8 cellular contexts compared by ENCODE assay signal in the genomic region with DNA sequence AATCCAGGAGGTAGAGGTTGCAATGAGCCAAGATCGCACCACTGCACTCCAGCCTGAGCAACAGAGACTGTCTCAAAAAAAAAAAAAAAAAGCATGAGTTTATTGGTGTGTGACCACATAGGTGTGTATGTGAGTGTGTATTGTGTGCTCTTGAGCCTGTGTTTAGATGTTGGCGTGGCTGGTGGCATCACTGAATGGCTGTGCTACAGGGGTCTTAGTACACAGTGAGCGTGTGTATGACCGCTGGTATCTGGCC. TPM values are rescaled to one million over a fixed set of nuclear protein-coding genes. Genes with fewer than 3 reads are reported as not detected.
A peak's percentile ranks its signal among the peaks of the same experiment; 100 is the strongest.
DNase-seq lines count a peak whose midpoint lies in the region; ATAC-seq, FAIRE-seq and TF ChIP-seq lines count a peak whose summit lies in the region.

No MANE protein-coding gene starts in this region.

- H3K27ac ChIP-seq in OCI-LY7 (ENCODE audit: low read depth, low read length, poor library complexity, severe bottlenecking) (peak overlapping the region; percentile 90), epithelial cell of prostate (peak overlapping the region; percentile 99), pancreas (peak overlapping the region; percentile 10 to 71 (median 60))

- H3K36me3 Mint-ChIP-seq in Calu3 (ENCODE audit: insufficient read depth, unreplicated experiment) = peaks cover 92% of the 10 kb centered on the region

- TF ChIP-seq CTCF in Calu3 (IDR thresholded peaks at IDR 0.05; ENCODE audit: unreplicated experiment) (no peak), OCI-LY7 (conservative IDR thresholded peaks at IDR 0.05; ENCODE audit: low read length) (no peak), pancreas (IDR thresholded peaks at IDR 0.05) (no peak)

- POLR2A ChIA-PET in OCI-LY7 (lab: Charles Lee) = interaction anchor here (0.5 to 1.1 kb wide), 3 partner anchors 35 to 1526 kb away, joined by 3 to 4 read pairs (median 3); no protein-coding TSS in a partner anchor

- peak overlapping the region; percentile 83 for H3K27ac Mint-ChIP-seq in Calu3 (ENCODE audit: unreplicated experiment)

- WGBS in pancreas, 2 donors = 69 to 75% methylated on average over 4 of the region's 4 CpGs

- CTCF ChIA-PET in Calu3 (lab: Charles Lee) (interaction anchor here (0.5 to 0.7 kb wide), 3 partner anchors 8 to 73 kb away, joined by 3 to 5 read pairs (median 4); a partner anchor contains a TSS), OCI-LY7 (lab: Charles Lee; ENCODE audit: unreplicated experiment) (interaction anchor here (0.6 kb wide), 1 partner anchor 27 kb away, joined by 3 read pairs; no protein-coding TSS in a partner anchor)

- peaks cover 72% of the 10 kb centered on the region for H3K79me2 ChIP-seq in OCI-LY7 (ENCODE audit: insufficient read depth, low read depth, low read length)

- peak in 1 of 4 donors; percentile 0 for ATAC-seq in pancreas

- intact Hi-C loops in Calu3 (cut with micrococcal nuclease; ENCODE audit: unreplicated experiment) (no loop called here), OCI-LY7 (cut with micrococcal nuclease; ENCODE audit: unreplicated experiment) (loop anchor here (2.0 to 5.0 kb wide), 2 partner anchors 39 to 69 kb away; a partner anchor contains a TSS), pancreas (cut with DNase I) (no loop called here)

- TF ChIP-seq POLR2A in H54 (IDR thresholded peaks at IDR 0.05; ENCODE audit: low read depth, low read length) = no peak

- peaks cover 12% of the 10 kb centered on the region; the same call in 1 of the 2 replicates for H4K20me1 ChIP-seq in OCI-LY7 (ENCODE audit: insufficient read depth, low read length)

- H3K9me2 ChIP-seq in OCI-LY7 (ENCODE audit: insufficient read depth, low read length) = no peaks in the 10 kb centered on the region

- no peak overlapping the region for H2AFZ ChIP-seq in OCI-LY7 (ENCODE audit: low read length)

- H3K4me3 ChIP-seq in OCI-LY7 (ENCODE audit: low read depth, low read length, poor library complexity, severe bottlenecking) (peak overlapping the region; percentile 87), pancreas (peak overlapping the region in 3 of 4 donors; percentile 7 to 76 (median 47))

- no peaks in the 10 kb centered on the region for H3K27me3 Mint-ChIP-seq in Calu3 (ENCODE audit: unreplicated experiment)

- no peak for DNase-seq in Calu3
- DNase-seq in OCI-LY7 (ENCODE audit: low spot score) = no peak
- DNase-seq in epithelial cell of prostate (ENCODE audit: low read depth, low spot score) = no peak
- DNase-seq in pancreas = no peak
- DNase-seq in H54 (ENCODE audit: insufficient read length, low spot score) = no peak
- DNase-seq in NCI-H1105 (lab: John Stamatoyannopoulos, UW) = no peak
- no peak for DNase-seq in GM03348 (ENCODE audit: low spot score)
- no peak for DNase-seq in NCI-H2081 treated with DMSO at 0.1 percent for 48 hours (lab: John Stamatoyannopoulos, UW)

- H3K4me1 Mint-ChIP-seq in Calu3 (ENCODE audit: low read depth, unreplicated experiment) = peaks cover 49% of the 10 kb centered on the region

- BruUV-seq in Calu3 (replicated peaks; lab: Mats Ljungman, UMichigan) (no TSS peak), OCI-LY7 (replicated peaks; lab: Mats Ljungman, UMichigan) (no TSS peak)

- no peaks in the 10 kb centered on the region for H3K27me3 ChIP-seq in pancreas

- H3K9me3 ChIP-seq in OCI-LY7 (ENCODE audit: low read length) (no peaks in the 10 kb centered on the region), pancreas (no peaks in the 10 kb centered on the region)

- FAIRE-seq in pancreas (lab: Jason Lieb, UNC) = no peak
- FAIRE-seq in H54 (lab: Jason Lieb, UNC) = no peak

- H3K4me1 ChIP-seq in OCI-LY7 (ENCODE audit: insufficient read depth, low read length, poor library complexity, severe bottlenecking) (peaks cover 24% of the 10 kb centered on the region), pancreas (peaks cover 3 to 6% (median 4%) of the 10 kb centered on the region in 3 donors)

- no peaks in the 10 kb centered on the region for H3K9me3 Mint-ChIP-seq in Calu3 (ENCODE audit: low read depth, unreplicated experiment)

- peaks cover 70% of the 10 kb centered on the region for H3K36me3 ChIP-seq in OCI-LY7 (ENCODE audit: insufficient read depth, low read length)
- H3K36me3 ChIP-seq in pancreas = no peaks in the 10 kb centered on the region

- peak overlapping the region; percentile 82 for H3K4me3 Mint-ChIP-seq in Calu3 (ENCODE audit: low read depth, unreplicated experiment)

- peak overlapping the region; percentile 74 for H3K4me2 ChIP-seq in OCI-LY7 (ENCODE audit: low read length)

RNA-seq across cellular contexts. Expression of a gene that starts 2.5 kb away (rescaled TPM):
- 237 and 250 TPM in 2 replicates for total RNA-seq in Calu3 (2022)
- total RNA-seq in OCI-LY7 (2014; rRNA removed; shearing (Covaris generic)) = 111 and 145 TPM in 2 replicates
- total RNA-seq in OCI-LY7 (2022) = 161 and 167 TPM in 2 replicates
- 100 to 1,000 TPM in 1 of 6 donors, 10 to 100 TPM in 4, 1 to 10 TPM in 1; 9.6 to 148 (median 15.9) TPM for total RNA-seq in pancreas
- 10 to 100 TPM in 1 of 2 donors, 1 to 10 TPM in 1; 8.6 to 13.9 TPM for polyA plus RNA-seq in pancreas

RNA-seq across cellular contexts. Expression of a gene that starts 39.7 kb away (rescaled TPM):
- total RNA-seq in Calu3 (2022) (149 and 151 TPM in 2 replicates), OCI-LY7 (2022) (68.0 and 77.3 TPM in 2 replicates), pancreas (10 to 100 TPM; 26.4 to 43.5 (median 32.6) TPM)
- total RNA-seq in OCI-LY7 (2014; rRNA removed; shearing (Covaris generic)) = 77.8 and 115 TPM in 2 replicates
- 10 to 100 TPM; 43.4 to 48.0 TPM for polyA plus RNA-seq in pancreas

RNA-seq across cellular contexts. Expression of a gene that starts 40.1 kb away (rescaled TPM):
- total RNA-seq in Calu3 (2022) = 33.7 and 35.0 TPM in 2 replicates
- total RNA-seq in OCI-LY7 (2014; rRNA removed; shearing (Covaris generic)) = 15.5 and 24.6 TPM in 2 replicates
- total RNA-seq in OCI-LY7 (2022) = 18.9 and 26.6 TPM in 2 replicates
- 1 to 10 TPM; 5.0 to 9.4 (median 6.5) TPM for total RNA-seq in pancreas
- 10 to 100 TPM; 16.6 to 17.4 TPM for polyA plus RNA-seq in pancreas
